Comparison of ENCODE assay signal across 20 cellular contexts in the genomic region with DNA sequence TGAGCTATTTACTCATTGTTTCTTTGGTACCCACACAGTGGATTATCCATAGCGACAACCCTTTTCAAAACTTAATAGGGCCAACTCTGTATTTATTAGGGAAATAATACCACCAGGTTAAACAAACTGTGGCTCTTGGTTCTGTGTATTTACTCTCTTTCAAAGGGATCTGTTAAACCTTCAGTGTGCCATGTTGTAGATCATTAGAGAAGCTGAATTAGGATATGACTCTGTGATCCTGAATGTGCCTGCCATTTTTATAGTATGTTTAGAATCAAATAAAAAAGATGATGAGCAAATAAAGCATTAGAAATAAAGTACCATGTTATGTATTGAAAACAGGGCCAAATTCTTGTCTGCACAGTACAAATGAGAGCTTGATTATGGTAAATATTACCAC.
"Had no signal": no experiment of that assay in that cellular context is flagged by ENCODE, and none has a peak within 500 bp of the region (broad histone marks: within the 10 kb centered on the region; RNA-seq: fewer than 3 reads in every experiment).

No MANE protein-coding gene starts in this region.

- DNase-seq: effector CD4-positive, alpha-beta T cell; endodermal cell; erythroblast; foreskin keratinocyte; head of caudate nucleus; kidney; left cardiac atrium; left ventricle myocardium inferior; lower lobe of right lung; natural killer cell; posterior cingulate gyrus; spleen; stimulated activated CD4-positive, alpha-beta T cell treated with anti-CD3 and anti-CD28 coated beads, Interleukin-2, amount 100 ng/mL, for 24 hours; stimulated activated CD4-positive, alpha-beta T cell treated with anti-CD3 and anti-CD28 coated beads, Interleukin-4, amount 100 ng/mL, for 4 hours; stimulated activated naive B cell treated with anti-CD40 and anti-IgM and Interleukin-4, amounts not matched to agents 10 μg/mL and 1 μg/mL and 100 μg/mL, for 72 hours; stimulated activated naive CD8-positive, alpha-beta T cell treated with anti-CD3 and anti-CD28 coated beads, Interleukin-15, amount 100 ng/mL, for 72 hours; testis had no signal

- H3K27ac ChIP-seq: foreskin keratinocyte, hepatocyte, left ventricle myocardium inferior, lower lobe of right lung, spleen, testis, tibial nerve had no signal

- FAIRE-seq: endothelial cell of umbilical vein, kidney had no signal
